ENCODE assay signal across 9 cellular contexts in the genomic region with DNA sequence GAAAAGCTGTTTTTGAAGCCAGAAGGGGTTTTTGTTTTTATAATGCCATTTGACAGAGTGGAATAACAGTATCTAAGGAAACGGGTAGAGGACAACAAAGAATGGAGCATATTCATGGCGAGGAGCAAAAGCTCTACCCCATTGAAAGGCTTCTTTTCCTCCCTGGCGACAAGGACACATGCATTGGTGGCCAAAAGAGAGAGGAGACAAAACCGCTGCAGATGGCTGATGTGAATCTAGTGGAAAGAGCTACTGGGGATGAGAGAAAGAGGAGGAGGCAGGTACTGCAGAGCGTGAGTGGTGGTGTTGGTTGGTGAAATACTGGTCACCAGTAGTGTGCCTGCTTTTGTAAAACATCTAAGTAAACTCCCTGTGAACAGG. TPM values are rescaled to one million over a fixed set of nuclear protein-coding genes. Genes with fewer than 3 reads are reported as not detected.
DNase-seq lines count a peak whose midpoint lies in the region; ATAC-seq and TF ChIP-seq lines count a peak whose summit lies in the region.
"Had no signal": no experiment of that assay in that cellular context is flagged by ENCODE, and none has a peak within 500 bp of the region (broad histone marks: within the 10 kb centered on the region; RNA-seq: fewer than 3 reads in every experiment).

No MANE protein-coding gene starts in this region.

- BruUV-seq in PC-3 (replicated peaks; lab: Mats Ljungman, UMichigan) = no TSS peak

- H3K4me2 ChIP-seq in PC-3 (ENCODE audit: low read length) = no peak overlapping the region

- CTCF ChIA-PET in PC-3 (lab: Charles Lee) = no interaction called here

- in situ Hi-C loops in SK-MEL-5 (cut with HindIII; ENCODE audit: low pct_unique_long_range_greater_than_20kb, low sequenced_read_pairs) = no loop called here

- peak; percentile 31 for ATAC-seq in HG02973 (IDR thresholded peaks at IDR 0.05; ENCODE audit: unreplicated experiment)
- no peak for ATAC-seq in PC-3

- peaks cover 34% of the 10 kb centered on the region for H3K79me2 ChIP-seq in PC-3 (ENCODE audit: low read length)

- H3K4me3 ChIP-seq in muscle layer of duodenum (ENCODE audit: low read depth in 1 of 2, low read length in 2 of 2) (peak overlapping the region; percentile 84), PC-3 (ENCODE audit: low read length) (no peak overlapping the region)

- H3K27ac Mint-ChIP-seq in endothelial cell (ENCODE audit: unreplicated experiment) = peak overlapping the region; percentile 97

- H3K36me3 ChIP-seq in muscle layer of duodenum (ENCODE audit: control insufficient read depth in 1 of 2, insufficient read depth in 2 of 2, low read length in 2 of 2) (no peaks in the 10 kb centered on the region), PC-3 (ENCODE audit: low read depth, low read length) (no peaks in the 10 kb centered on the region)

- DNase-seq in SIG-M5 treated with dmso at 0.1 percent for 504 hours (lab: John Stamatoyannopoulos, UW; ENCODE audit: unreplicated experiment) (peak; percentile 64), SIG-M5 (lab: John Stamatoyannopoulos, UW) (no peak), SK-MEL-5 (ENCODE audit: low read depth, low spot score) (peak; percentile 49), endothelial cell (ENCODE audit: low spot score) (peak; percentile 17), foreskin melanocyte (no peak), PC-3 (no peak)

- H3K9ac ChIP-seq in PC-3 (ENCODE audit: low read length) = no peak overlapping the region

- no peaks in the 10 kb centered on the region for H3K9me2 ChIP-seq in PC-3 (replicated peaks; ENCODE audit: low read length)

- TF ChIP-seq CTCF in endothelial cell (IDR thresholded peaks at IDR 0.05; ENCODE audit: unreplicated experiment) = no peak
- no peak for TF ChIP-seq CTCF in PC-3 (conservative IDR thresholded peaks at IDR 0.05; ENCODE audit: low read depth, low read length)

- H3K4me3 Mint-ChIP-seq in endothelial cell (ENCODE audit: unreplicated experiment) = peak overlapping the region; percentile 95

- H3K9me3 Mint-ChIP-seq in endothelial cell (ENCODE audit: unreplicated experiment) = no peaks in the 10 kb centered on the region

- H3K27me3 ChIP-seq in muscle layer of duodenum (ENCODE audit: low read depth, low read length) = no peaks in the 10 kb centered on the region
- H3K27me3 ChIP-seq in PC-3 (ENCODE audit: low read length) = no peaks in the 10 kb centered on the region
- H3K27me3 ChIP-seq: foreskin keratinocyte had no signal

- H3K9me3 ChIP-seq in muscle layer of duodenum (ENCODE audit: control insufficient read depth in 1 of 2, low read length in 2 of 2) = no peaks in the 10 kb centered on the region
- no peaks in the 10 kb centered on the region for H3K9me3 ChIP-seq in PC-3 (ENCODE audit: low read length)

- intact Hi-C loops in PC-3 (cut with micrococcal nuclease) = no loop called here

- H3F3A ChIP-seq in PC-3 (ENCODE audit: low read length, unreplicated experiment) = no peaks in the 10 kb centered on the region

- peaks cover 2% of the 10 kb centered on the region for H3K27me3 Mint-ChIP-seq in endothelial cell (ENCODE audit: unreplicated experiment)

- H2AFZ ChIP-seq in PC-3 (ENCODE audit: low read length) = no peak overlapping the region

- no peaks in the 10 kb centered on the region for H4K20me1 ChIP-seq in PC-3 (ENCODE audit: low read length)

- peaks cover 0 to 5% of the 10 kb centered on the region in 2 donors for H3K4me1 ChIP-seq in muscle layer of duodenum (ENCODE audit: control insufficient read depth in 1 of 2, insufficient read depth in 2 of 2, low read length in 2 of 2)
- H3K4me1 ChIP-seq in PC-3 (ENCODE audit: insufficient read depth, low read length) = peaks cover 49% of the 10 kb centered on the region

- peaks cover 13% of the 10 kb centered on the region for H3K4me1 Mint-ChIP-seq in endothelial cell (ENCODE audit: unreplicated experiment)

- POLR2A ChIA-PET in PC-3 (lab: Charles Lee; ENCODE audit: unreplicated experiment) = no interaction called here

- H3K27ac ChIP-seq in muscle layer of duodenum (ENCODE audit: low read length) = peak overlapping the region; percentile 81
- H3K27ac ChIP-seq in PC-3 (ENCODE audit: low read length) = no peak overlapping the region

- H3K36me3 Mint-ChIP-seq in endothelial cell (ENCODE audit: low read depth, unreplicated experiment) = no peaks in the 10 kb centered on the region

RNA-seq across cellular contexts. Expression of gene APC, which starts 0.5 kb away (rescaled TPM):
- 55.6 and 63.2 TPM in 2 replicates for total RNA-seq in SK-MEL-5 (2014; rRNA removed; shearing (Covaris generic))
- polyA plus RNA-seq in SK-MEL-5 (2015; cell fraction: cytosol; rRNA removed) = 14.4 and 22.3 TPM in 2 replicates
- polyA plus RNA-seq in SK-MEL-5 (2015; cell fraction: nucleus; rRNA removed) = 18.5 and 21.6 TPM in 2 replicates
- total RNA-seq in endothelial cell (ENCODE audit: unreplicated experiment) (66.5 TPM), PC-3 (2014; rRNA removed) (31.0 and 31.7 TPM in 2 replicates)

Comparison
In these comparisons a context has a peak if more than half of its experiments do, and no peak if none do; other contexts are left out.
1. DNase-seq: peak in SIG-M5 treated with dmso at 0.1 percent for 504 hours (single experiment), SK-MEL-5 (single experiment) and endothelial cell (single experiment); none in SIG-M5 (single experiment), foreskin melanocyte (single experiment) and PC-3 (single experiment).